In the genomic region with DNA sequence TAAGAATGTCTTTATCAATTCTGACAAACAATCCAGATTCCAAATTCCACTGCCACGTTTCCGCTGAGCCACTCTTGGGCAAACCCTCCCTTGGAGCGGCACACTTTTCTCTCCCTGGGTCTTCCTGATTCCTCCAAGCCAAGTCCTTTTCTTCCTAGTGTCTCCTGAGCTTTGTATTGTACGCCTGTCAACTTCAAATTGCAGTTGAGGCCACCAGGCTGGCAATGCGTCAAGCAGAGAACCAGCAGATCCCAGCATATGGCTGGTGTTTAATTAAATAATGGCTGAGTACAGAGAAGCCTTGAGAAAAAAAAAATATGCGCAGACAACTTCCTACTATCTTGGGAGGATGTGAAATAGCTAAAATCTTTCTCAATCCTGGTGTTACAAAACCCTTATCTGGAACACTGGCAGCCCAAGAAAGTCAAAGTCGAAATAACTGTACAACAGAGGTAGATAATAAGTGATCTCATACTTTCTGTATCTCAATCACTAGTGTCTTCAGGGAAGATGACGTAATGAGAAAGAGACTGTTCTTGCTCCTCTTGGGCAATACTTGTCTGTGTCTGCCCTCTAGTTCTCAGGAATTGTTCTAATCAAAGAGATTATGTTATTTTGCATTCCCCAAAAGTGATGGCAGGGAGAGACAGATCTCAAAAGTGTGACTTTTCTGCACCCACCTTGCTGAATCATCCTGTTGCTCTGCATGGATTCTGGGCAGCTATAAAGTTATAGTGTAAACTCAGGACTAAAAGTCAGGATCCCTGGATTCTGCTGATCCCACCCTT, we compare ENCODE assay signal across 1 cellular context.
A peak's percentile ranks its signal among the peaks of the same experiment; 100 is the strongest.
TF ChIP-seq lines count a peak whose summit lies in the region.

No MANE protein-coding gene starts in this region.

TF ChIP-seq in K562, 482 proteins besides CTCF, POLR2A, EP300 and RAD21 (continued from another document and continues in another):
- TF ChIP-seq RNF219 (CRISPR knock-in tag; IDR thresholded peaks at IDR 0.05) (no peak), NFRKB (IDR thresholded peaks at IDR 0.05; ENCODE audit: low read depth) (no peak), ZNF717 (CRISPR knock-in tag; IDR thresholded peaks at IDR 0.05) (no peak), NFYB (IDR thresholded peaks at IDR 0.05; ENCODE audit: extremely low read depth, insufficient read length) (no peak), TCF3 (CRISPR knock-in tag; IDR thresholded peaks at IDR 0.05) (0 out of 2 replicates have a peak, but pooled peaks have one; percentile 25), HEY1 (CRISPR knock-in tag; IDR thresholded peaks at IDR 0.05; ENCODE audit: borderline replicate concordance) (no peak), BCOR (IDR thresholded peaks at IDR 0.05) (no peak), MTF1 (CRISPR knock-in tag; IDR thresholded peaks at IDR 0.05; ENCODE audit: borderline replicate concordance) (no peak), PYGO2 (tag; IDR thresholded peaks at IDR 0.05) (no peak), CCAR2 (IDR thresholded peaks at IDR 0.05; ENCODE audit: low read depth, low read length) (no peak), CTBP1 (IDR thresholded peaks at IDR 0.05; ENCODE audit: borderline replicate concordance) (peak; percentile 48; the same call in 1 of the 2 replicates), GABPA (tag; conservative IDR thresholded peaks at IDR 0.05; ENCODE audit: low read depth) (peak; percentile 54), E2F1 (CRISPR knock-in tag; IDR thresholded peaks at IDR 0.05) (no peak), ZNF584 (CRISPR knock-in tag; IDR thresholded peaks at IDR 0.05; ENCODE audit: low read depth) (peak; percentile 73; the same call in 1 of the 2 replicates), MEIS2 (IDR thresholded peaks at IDR 0.05; ENCODE audit: partially characterized antibody) (peak; percentile 48), ZNF24 (IDR thresholded peaks at IDR 0.05) (peak; percentile 54; the same call in 1 of the 2 replicates), HDAC8 (tag; IDR thresholded peaks at IDR 0.05) (no peak), ZNF75A (CRISPR knock-in tag; IDR thresholded peaks at IDR 0.05) (no peak), ZKSCAN3 (CRISPR knock-in tag; IDR thresholded peaks at IDR 0.05) (no peak), SRSF9 (IDR thresholded peaks at IDR 0.05; ENCODE audit: borderline replicate concordance, low read depth, low read length) (no peak), IRF1 (CRISPR knock-in tag; IDR thresholded peaks at IDR 0.05; ENCODE audit: borderline replicate concordance) (no peak), MXI1 (IDR thresholded peaks at IDR 0.05; ENCODE audit: low read depth, low read length) (no peak), REST (CRISPR knock-in tag; IDR thresholded peaks at IDR 0.05; ENCODE audit: low read depth) (no peak), NFXL1 (CRISPR knock-in tag; IDR thresholded peaks at IDR 0.05) (no peak), SMARCA5 (IDR thresholded peaks at IDR 0.05) (no peak), ZNF224 (CRISPR knock-in tag; IDR thresholded peaks at IDR 0.05) (no peak), ATF7 (IDR thresholded peaks at IDR 0.05) (peak; percentile 99), SMARCC2 (IDR thresholded peaks at IDR 0.05; ENCODE audit: low read depth) (no peak), CTCFL (IDR thresholded peaks at IDR 0.05; ENCODE audit: borderline replicate concordance, insufficient read depth, low read depth, low read length, poor library complexity, severe bottlenecking) (no peak)
- TF ChIP-seq, protein P1, sequence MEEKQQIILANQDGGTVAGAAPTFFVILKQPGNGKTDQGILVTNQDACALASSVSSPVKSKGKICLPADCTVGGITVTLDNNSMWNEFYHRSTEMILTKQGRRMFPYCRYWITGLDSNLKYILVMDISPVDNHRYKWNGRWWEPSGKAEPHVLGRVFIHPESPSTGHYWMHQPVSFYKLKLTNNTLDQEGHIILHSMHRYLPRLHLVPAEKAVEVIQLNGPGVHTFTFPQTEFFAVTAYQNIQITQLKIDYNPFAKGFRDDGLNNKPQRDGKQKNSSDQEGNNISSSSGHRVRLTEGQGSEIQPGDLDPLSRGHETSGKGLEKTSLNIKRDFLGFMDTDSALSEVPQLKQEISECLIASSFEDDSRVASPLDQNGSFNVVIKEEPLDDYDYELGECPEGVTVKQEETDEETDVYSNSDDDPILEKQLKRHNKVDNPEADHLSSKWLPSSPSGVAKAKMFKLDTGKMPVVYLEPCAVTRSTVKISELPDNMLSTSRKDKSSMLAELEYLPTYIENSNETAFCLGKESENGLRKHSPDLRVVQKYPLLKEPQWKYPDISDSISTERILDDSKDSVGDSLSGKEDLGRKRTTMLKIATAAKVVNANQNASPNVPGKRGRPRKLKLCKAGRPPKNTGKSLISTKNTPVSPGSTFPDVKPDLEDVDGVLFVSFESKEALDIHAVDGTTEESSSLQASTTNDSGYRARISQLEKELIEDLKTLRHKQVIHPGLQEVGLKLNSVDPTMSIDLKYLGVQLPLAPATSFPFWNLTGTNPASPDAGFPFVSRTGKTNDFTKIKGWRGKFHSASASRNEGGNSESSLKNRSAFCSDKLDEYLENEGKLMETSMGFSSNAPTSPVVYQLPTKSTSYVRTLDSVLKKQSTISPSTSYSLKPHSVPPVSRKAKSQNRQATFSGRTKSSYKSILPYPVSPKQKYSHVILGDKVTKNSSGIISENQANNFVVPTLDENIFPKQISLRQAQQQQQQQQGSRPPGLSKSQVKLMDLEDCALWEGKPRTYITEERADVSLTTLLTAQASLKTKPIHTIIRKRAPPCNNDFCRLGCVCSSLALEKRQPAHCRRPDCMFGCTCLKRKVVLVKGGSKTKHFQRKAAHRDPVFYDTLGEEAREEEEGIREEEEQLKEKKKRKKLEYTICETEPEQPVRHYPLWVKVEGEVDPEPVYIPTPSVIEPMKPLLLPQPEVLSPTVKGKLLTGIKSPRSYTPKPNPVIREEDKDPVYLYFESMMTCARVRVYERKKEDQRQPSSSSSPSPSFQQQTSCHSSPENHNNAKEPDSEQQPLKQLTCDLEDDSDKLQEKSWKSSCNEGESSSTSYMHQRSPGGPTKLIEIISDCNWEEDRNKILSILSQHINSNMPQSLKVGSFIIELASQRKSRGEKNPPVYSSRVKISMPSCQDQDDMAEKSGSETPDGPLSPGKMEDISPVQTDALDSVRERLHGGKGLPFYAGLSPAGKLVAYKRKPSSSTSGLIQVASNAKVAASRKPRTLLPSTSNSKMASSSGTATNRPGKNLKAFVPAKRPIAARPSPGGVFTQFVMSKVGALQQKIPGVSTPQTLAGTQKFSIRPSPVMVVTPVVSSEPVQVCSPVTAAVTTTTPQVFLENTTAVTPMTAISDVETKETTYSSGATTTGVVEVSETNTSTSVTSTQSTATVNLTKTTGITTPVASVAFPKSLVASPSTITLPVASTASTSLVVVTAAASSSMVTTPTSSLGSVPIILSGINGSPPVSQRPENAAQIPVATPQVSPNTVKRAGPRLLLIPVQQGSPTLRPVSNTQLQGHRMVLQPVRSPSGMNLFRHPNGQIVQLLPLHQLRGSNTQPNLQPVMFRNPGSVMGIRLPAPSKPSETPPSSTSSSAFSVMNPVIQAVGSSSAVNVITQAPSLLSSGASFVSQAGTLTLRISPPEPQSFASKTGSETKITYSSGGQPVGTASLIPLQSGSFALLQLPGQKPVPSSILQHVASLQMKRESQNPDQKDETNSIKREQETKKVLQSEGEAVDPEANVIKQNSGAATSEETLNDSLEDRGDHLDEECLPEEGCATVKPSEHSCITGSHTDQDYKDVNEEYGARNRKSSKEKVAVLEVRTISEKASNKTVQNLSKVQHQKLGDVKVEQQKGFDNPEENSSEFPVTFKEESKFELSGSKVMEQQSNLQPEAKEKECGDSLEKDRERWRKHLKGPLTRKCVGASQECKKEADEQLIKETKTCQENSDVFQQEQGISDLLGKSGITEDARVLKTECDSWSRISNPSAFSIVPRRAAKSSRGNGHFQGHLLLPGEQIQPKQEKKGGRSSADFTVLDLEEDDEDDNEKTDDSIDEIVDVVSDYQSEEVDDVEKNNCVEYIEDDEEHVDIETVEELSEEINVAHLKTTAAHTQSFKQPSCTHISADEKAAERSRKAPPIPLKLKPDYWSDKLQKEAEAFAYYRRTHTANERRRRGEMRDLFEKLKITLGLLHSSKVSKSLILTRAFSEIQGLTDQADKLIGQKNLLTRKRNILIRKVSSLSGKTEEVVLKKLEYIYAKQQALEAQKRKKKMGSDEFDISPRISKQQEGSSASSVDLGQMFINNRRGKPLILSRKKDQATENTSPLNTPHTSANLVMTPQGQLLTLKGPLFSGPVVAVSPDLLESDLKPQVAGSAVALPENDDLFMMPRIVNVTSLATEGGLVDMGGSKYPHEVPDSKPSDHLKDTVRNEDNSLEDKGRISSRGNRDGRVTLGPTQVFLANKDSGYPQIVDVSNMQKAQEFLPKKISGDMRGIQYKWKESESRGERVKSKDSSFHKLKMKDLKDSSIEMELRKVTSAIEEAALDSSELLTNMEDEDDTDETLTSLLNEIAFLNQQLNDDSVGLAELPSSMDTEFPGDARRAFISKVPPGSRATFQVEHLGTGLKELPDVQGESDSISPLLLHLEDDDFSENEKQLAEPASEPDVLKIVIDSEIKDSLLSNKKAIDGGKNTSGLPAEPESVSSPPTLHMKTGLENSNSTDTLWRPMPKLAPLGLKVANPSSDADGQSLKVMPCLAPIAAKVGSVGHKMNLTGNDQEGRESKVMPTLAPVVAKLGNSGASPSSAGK (IDR thresholded peaks at IDR 0.05): no peak
